Comparison of ENCODE assay signal across 22 cellular contexts in the genomic region with DNA sequence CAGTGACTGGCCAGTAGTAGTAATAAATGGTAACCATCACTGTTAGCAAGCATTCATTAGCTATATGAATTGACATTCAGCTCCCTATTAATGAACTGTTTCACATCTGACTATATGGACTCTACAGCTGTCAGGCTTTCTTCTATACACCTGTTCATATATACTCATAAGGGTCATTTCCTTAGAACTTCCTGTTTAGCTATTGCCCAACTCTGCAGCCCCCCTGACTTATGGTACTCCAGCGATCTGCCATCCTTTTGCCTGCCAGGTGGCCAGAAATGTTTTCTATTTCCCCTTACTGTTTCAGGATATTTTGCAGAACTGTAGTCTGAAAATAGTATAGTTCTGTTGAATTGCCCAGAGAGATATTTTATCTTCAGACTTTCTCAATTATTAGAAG. TPM values are rescaled to one million over a fixed set of nuclear protein-coding genes. Genes with fewer than 3 reads are reported as not detected.
A peak's percentile ranks its signal among the peaks of the same experiment; 100 is the strongest.
DNase-seq lines count a peak whose midpoint lies in the region; ATAC-seq and TF ChIP-seq lines count a peak whose summit lies in the region.
"Had no signal": no experiment of that assay in that cellular context is flagged by ENCODE, and none has a peak within 500 bp of the region (broad histone marks: within the 10 kb centered on the region; RNA-seq: fewer than 3 reads in every experiment).

No MANE protein-coding gene starts in this region.

- peak overlapping the region in 8 of 11 experiments; percentile 3 to 51 (median 36); a peak in 14 of 22 replicates for H3K4me2 ChIP-seq in BLaER1 treated with 17β-estradiol and CSF1 and Interleukin-3, amounts not matched to agents 10 nM and 100 nM
- no peak overlapping the region for H3K4me2 ChIP-seq in smooth muscle cell

- H3K27me3 Mint-ChIP-seq in CD4-positive, alpha-beta T cell = no peaks in the 10 kb centered on the region
- no peaks in the 10 kb centered on the region for H3K27me3 Mint-ChIP-seq in T-helper 17 cell

- peak overlapping the region; percentile 2 for H3K27ac Mint-ChIP-seq in CD4-positive, alpha-beta T cell
- peak overlapping the region; percentile 82 for H3K27ac Mint-ChIP-seq in T-helper 17 cell
- peak overlapping the region; percentile 21 for H3K27ac Mint-ChIP-seq in stimulated activated effector memory CD8-positive, alpha-beta T cell treated with anti-CD3 and anti-CD28 coated beads, Interleukin-12 subunit alpha, Interleukin-12 subunit beta, amount 100 ng/mL, for 72 hours
- H3K27ac Mint-ChIP-seq: CD14-positive monocyte, HFFc6 had no signal

- no peak for TF ChIP-seq CTCF in CD4-positive, alpha-beta T cell (IDR thresholded peaks at IDR 0.05)
- TF ChIP-seq CTCF in smooth muscle cell (IDR thresholded peaks at IDR 0.05; ENCODE audit: borderline replicate concordance, insufficient read depth, poor library complexity, severe bottlenecking) = no peak

- 94% methylated on average over 1 of the region's 1 CpG for WGBS in smooth muscle cell (ENCODE audit: low lambda C conversion rate)

- H3K4me1 ChIP-seq in BLaER1 treated with 17β-estradiol and CSF1 and Interleukin-3, amounts not matched to agents 10 nM and 100 nM = peaks cover 0 to 15% (median 10%) of the 10 kb centered on the region in 10 experiments; a peak in 17 of 20 replicates
- no peaks in the 10 kb centered on the region for H3K4me1 ChIP-seq in smooth muscle cell (ENCODE audit: low read depth)
- H3K4me1 ChIP-seq: HAP-1 had no signal

- H3K79me2 ChIP-seq in smooth muscle cell (ENCODE audit: low read depth) = peaks cover 11% of the 10 kb centered on the region

- no peaks in the 10 kb centered on the region for H3K9me3 ChIP-seq in BLaER1 treated with 17β-estradiol and CSF1 and Interleukin-3, amounts not matched to agents 10 nM and 100 nM (replicated peaks in 1 of 11)
- no peaks in the 10 kb centered on the region for H3K9me3 ChIP-seq in CD4-positive, alpha-beta T cell (ENCODE audit: control insufficient read depth, low read length)
- H3K9me3 ChIP-seq in T-helper 17 cell (ENCODE audit: control insufficient read depth, low read length, poor library complexity, severe bottlenecking) (no peaks in the 10 kb centered on the region), smooth muscle cell (replicated peaks; ENCODE audit: low read depth) (no peaks in the 10 kb centered on the region)
- H3K9me3 ChIP-seq: HAP-1, MG63 had no signal

- H3K9ac ChIP-seq in BLaER1 treated with 17β-estradiol and CSF1 and Interleukin-3, amounts not matched to agents 10 nM and 100 nM = no peak overlapping the region
- no peak overlapping the region for H3K9ac ChIP-seq in smooth muscle cell (ENCODE audit: low read depth)

- CTCF ChIA-PET in CD4-positive, alpha-beta T cell (lab: Charles Lee) = interaction anchor here (1.2 kb wide), 1 partner anchor 22 kb away, joined by 3 read pairs; no protein-coding TSS in a partner anchor

- intact Hi-C loops in CD4-positive, alpha-beta T cell (cut with DNase I, micrococcal nuclease) = no loop called here

- H4K20me1 ChIP-seq in BLaER1 treated with 17β-estradiol and CSF1 and Interleukin-3, amounts not matched to agents 10 nM and 100 nM = peaks cover 0 to 38% (median 5%) of the 10 kb centered on the region in 11 experiments; a peak in 8 of 22 replicates
- peaks cover 11% of the 10 kb centered on the region for H4K20me1 ChIP-seq in smooth muscle cell (ENCODE audit: low read depth)

- no peak overlapping the region for H3K4me3 Mint-ChIP-seq in CD4-positive, alpha-beta T cell
- no peak overlapping the region for H3K4me3 Mint-ChIP-seq in T-helper 17 cell
- H3K4me3 Mint-ChIP-seq in stimulated activated effector memory CD8-positive, alpha-beta T cell treated with anti-CD3 and anti-CD28 coated beads, Interleukin-12 subunit alpha, Interleukin-12 subunit beta, amount 100 ng/mL, for 72 hours = no peak overlapping the region
- H3K4me3 Mint-ChIP-seq: CD14-positive monocyte, HFFc6 had no signal

- H3K36me3 Mint-ChIP-seq in CD4-positive, alpha-beta T cell (ENCODE audit: low read depth) = peaks cover 86% of the 10 kb centered on the region
- peaks cover 6% of the 10 kb centered on the region for H3K36me3 Mint-ChIP-seq in T-helper 17 cell (ENCODE audit: low read depth)
- peaks cover 99% of the 10 kb centered on the region for H3K36me3 Mint-ChIP-seq in stimulated activated effector memory CD8-positive, alpha-beta T cell treated with anti-CD3 and anti-CD28 coated beads, Interleukin-12 subunit alpha, Interleukin-12 subunit beta, amount 100 ng/mL, for 72 hours

- peaks cover 72 to 100% (median 95%) of the 10 kb centered on the region in 11 experiments for H3K36me3 ChIP-seq in BLaER1 treated with 17β-estradiol and CSF1 and Interleukin-3, amounts not matched to agents 10 nM and 100 nM
- H3K36me3 ChIP-seq in smooth muscle cell (ENCODE audit: low read depth) = peaks cover 17% of the 10 kb centered on the region

- H3F3A ChIP-seq in smooth muscle cell (ENCODE audit: low read depth) = no peaks in the 10 kb centered on the region

- no peaks in the 10 kb centered on the region for H3K27me3 ChIP-seq in BLaER1 treated with 17β-estradiol and CSF1 and Interleukin-3, amounts not matched to agents 10 nM and 100 nM
- no peaks in the 10 kb centered on the region for H3K27me3 ChIP-seq in CD4-positive, alpha-beta T cell (ENCODE audit: control insufficient read depth, insufficient read depth, low read length)
- no peaks in the 10 kb centered on the region for H3K27me3 ChIP-seq in smooth muscle cell (ENCODE audit: low read depth)
- H3K27me3 ChIP-seq: MG63 had no signal

- peaks cover 15% of the 10 kb centered on the region for H3K4me1 Mint-ChIP-seq in CD4-positive, alpha-beta T cell (ENCODE audit: low read depth)
- peaks cover 18% of the 10 kb centered on the region for H3K4me1 Mint-ChIP-seq in T-helper 17 cell
- H3K4me1 Mint-ChIP-seq in stimulated activated effector memory CD8-positive, alpha-beta T cell treated with anti-CD3 and anti-CD28 coated beads, Interleukin-12 subunit alpha, Interleukin-12 subunit beta, amount 100 ng/mL, for 72 hours = peaks cover 6% of the 10 kb centered on the region
- H3K4me1 Mint-ChIP-seq: CD14-positive monocyte had no signal

- H3K9me3 Mint-ChIP-seq in CD4-positive, alpha-beta T cell = no peaks in the 10 kb centered on the region
- H3K9me3 Mint-ChIP-seq in stimulated activated effector memory CD8-positive, alpha-beta T cell treated with anti-CD3 and anti-CD28 coated beads, Interleukin-12 subunit alpha, Interleukin-12 subunit beta, amount 100 ng/mL, for 72 hours = no peaks in the 10 kb centered on the region
- H3K9me3 Mint-ChIP-seq: CD14-positive monocyte, HFFc6 had no signal

- ATAC-seq in CD4-positive, alpha-beta T cell (ENCODE audit: poor library complexity) = no peak
- ATAC-seq in T-helper 17 cell (no peak), GM21737 (IDR thresholded peaks at IDR 0.05; ENCODE audit: unreplicated experiment) (no peak)
- ATAC-seq in stimulated activated effector memory CD8-positive, alpha-beta T cell treated with anti-CD3 and anti-CD28 coated beads, Interleukin-12 subunit alpha, Interleukin-12 subunit beta, amount 100 ng/mL, for 72 hours = no peak
- ATAC-seq: GM12878 had no signal

- POLR2A ChIA-PET in CD4-positive, alpha-beta T cell (lab: Charles Lee) = no interaction called here

- H2AFZ ChIP-seq in smooth muscle cell (ENCODE audit: low read depth) = no peak overlapping the region

- DNase-seq in CD4-positive, alpha-beta T cell = no peak
- DNase-seq in T-helper 17 cell = no peak
- no peak for DNase-seq in stimulated activated effector memory CD8-positive, alpha-beta T cell treated with anti-CD3 and anti-CD28 coated beads, Interleukin-12 subunit alpha, Interleukin-12 subunit beta, amount 100 ng/mL, for 72 hours (ENCODE audit: low spot score in 2 of 2)
- DNase-seq in D341Med (ENCODE audit: low spot score) = no peak
- DNase-seq in smooth muscle cell (lab: John Stamatoyannopoulos, UW; ENCODE audit: unreplicated experiment) = no peak
- DNase-seq: EL, GDM1, GOT3, HFFc6, IMR-90, KG1, MG63, NCI-H1694, NCI-H2029 treated with DMSO at 0.1 percent for 48 hours, NCI-H526 treated with DMSO at 0.1 percent for 48 hours, Right ventricle myocardium superior, RPMI8226 had no signal

- H3K27ac ChIP-seq in BLaER1 treated with 17β-estradiol and CSF1 and Interleukin-3, amounts not matched to agents 10 nM and 100 nM = peak overlapping the region in 2 of 11 experiments; percentile 12 to 29; a peak in 1 of 22 replicates
- no peak overlapping the region for H3K27ac ChIP-seq in CD4-positive, alpha-beta T cell (ENCODE audit: low read depth, low read length)
- H3K27ac ChIP-seq in smooth muscle cell (ENCODE audit: low read depth) = no peak overlapping the region

- H3K4me3 ChIP-seq in BLaER1 treated with 17β-estradiol and CSF1 and Interleukin-3, amounts not matched to agents 10 nM and 100 nM = no peak overlapping the region
- H3K4me3 ChIP-seq in smooth muscle cell = no peak overlapping the region
- H3K4me3 ChIP-seq: GM12878, HAP-1, MG63 had no signal

RNA-seq across cellular contexts. Expression of a gene that starts 56.6 kb away (rescaled TPM):
- 10 to 100 TPM; 50.0 to 51.0 TPM for total RNA-seq in CD4-positive, alpha-beta T cell
- 10 to 100 TPM; 50.6 to 63.6 TPM for total RNA-seq in T-helper 17 cell
- 123 and 132 TPM in 2 replicates for total RNA-seq in smooth muscle cell
- 15.4 and 24.3 TPM in 2 replicates for polyA plus RNA-seq in smooth muscle cell

Comparison
In these comparisons a context has a peak if more than half of its experiments do, and no peak if none do; other contexts are left out.
1. H3K27ac Mint-ChIP-seq: peak in every context shown above with its lines; median percentile 82 in T-helper 17 cell; 21 in stimulated activated effector memory CD8-positive, alpha-beta T cell treated with anti-CD3 and anti-CD28 coated beads, Interleukin-12 subunit alpha, Interleukin-12 subunit beta, amount 100 ng/mL, for 72 hours; 2 in CD4-positive, alpha-beta T cell.